28 cellular contexts compared by ENCODE assay signal in genomic region chr3:128400683-128401082, GRCh38.
"Had no signal": no experiment of that assay in that cellular context is flagged by ENCODE, and none has a peak within 500 bp of the region (broad histone marks: within the 10 kb centered on the region; RNA-seq: fewer than 3 reads in every experiment).

No MANE protein-coding gene starts in this region.

- H3K27ac ChIP-seq: gastrocnemius medialis, ovary, skin epidermis, thoracic aorta had no signal

- H3K4me1 Mint-ChIP-seq: activated CD8-positive, alpha-beta memory T cell treated with anti-CD3 and anti-CD28 coated beads, Interleukin-2, amount 10 ng/mL, durations not matched to agents 7 days and 5 days had no signal

- H3K36me3 Mint-ChIP-seq: activated CD8-positive, alpha-beta memory T cell treated with anti-CD3 and anti-CD28 coated beads, Interleukin-2, amount 10 ng/mL, durations not matched to agents 7 days and 5 days; immature natural killer cell; natural killer cell treated with Interleukin-12 subunit alpha and Interleukin-12 subunit beta and Interleukin-15 and Interleukin-18, amount 100 ng/mL, for 72 hours had no signal

- H3K27me3 ChIP-seq: gastrocnemius medialis, ovary had no signal

- DNase-seq: activated CD4-positive, alpha-beta T cell treated with anti-CD3 and anti-CD28 coated beads for 1 hour; activated CD4-positive, alpha-beta T cell treated with anti-CD3 and anti-CD28 coated beads, Interleukin-2, amount 50 U/mL, for 1 hour; activated CD8-positive, alpha-beta memory T cell treated with anti-CD3 and anti-CD28 coated beads, Interleukin-2, amount 10 ng/mL, durations not matched to agents 7 days and 5 days; activated CD8-positive, alpha-beta T cell treated with anti-CD3 and anti-CD28 coated beads, Interleukin-2, amount 10 ng/mL, durations not matched to agents 7 days and 5 days; activated T-cell treated with anti-CD3 and anti-CD28 coated beads, Interleukin-2, amount 50 U/mL, for 48 hours; anterior cingulate cortex; effector CD8-positive, alpha-beta T cell; gastrocnemius medialis; glutamatergic neuron; immature natural killer cell; kidney; left colon; mucosa of descending colon; ovary; stimulated activated CD4-positive, alpha-beta T cell treated with anti-CD3 and anti-CD28 coated beads, Interleukin-12 subunit alpha, Interleukin-12 subunit beta, amount 100 ng/mL, for 4 hours; stimulated activated CD4-positive, alpha-beta T cell treated with anti-CD3 and anti-CD28 coated beads, Interleukin-4, amount 100 ng/mL, for 1 hour; trophoblast cell had no signal

- H3K27ac Mint-ChIP-seq: activated CD8-positive, alpha-beta memory T cell treated with anti-CD3 and anti-CD28 coated beads, Interleukin-2, amount 10 ng/mL, durations not matched to agents 7 days and 5 days; activated naive CD8-positive, alpha-beta T cell; activated T-helper 2 cell treated with anti-CD3 and anti-CD28 coated beads, Interferon-gamma antibody, Interleukin-2, Interleukin-4, amounts not matched to agents 10 μg/mL and 5 μg/mL and 100 μg/mL, durations not matched to agents 14 hours and 24 hours and 36 hours; dendritic cell treated with granulocyte-macrophage colony-stimulating factor and Interleukin-4, amounts not matched to agents 40 ng/mL and 50 ng/mL, for 4 days; immature natural killer cell; natural killer cell treated with Interleukin-12 subunit alpha and Interleukin-12 subunit beta and Interleukin-15 and Interleukin-18, amount 100 ng/mL, for 72 hours; progenitor cell of endocrine pancreas; stimulated activated naive CD8-positive, alpha-beta T cell treated with anti-CD3 and anti-CD28 coated beads, Interleukin-15, Interleukin-2, amounts not matched to agents 100 ng/mL and 50 ng/mL, for 24 hours; T-helper 1 cell treated with Interleukin-12 subunit alpha and Interleukin-12 subunit beta and Interleukin-4 antibody, amounts not matched to agents 30 μg/mL and 1 μg/mL, for 36 hours had no signal

- H3K4me3 ChIP-seq: gastrocnemius medialis, mucosa of descending colon, ovary, skin epidermis, thoracic aorta had no signal

- H3K36me3 ChIP-seq: gastrocnemius medialis, ovary, thoracic aorta had no signal

- H3K4me3 Mint-ChIP-seq: activated CD8-positive, alpha-beta memory T cell treated with anti-CD3 and anti-CD28 coated beads, Interleukin-2, amount 10 ng/mL, durations not matched to agents 7 days and 5 days; activated CD8-positive, alpha-beta T cell treated with anti-CD3 and anti-CD28 coated beads, Interleukin-2, amount 10 ng/mL, durations not matched to agents 7 days and 5 days; activated naive CD8-positive, alpha-beta T cell; central memory CD8-positive, alpha-beta T cell; dendritic cell treated with granulocyte-macrophage colony-stimulating factor and Interleukin-4, amounts not matched to agents 40 ng/mL and 50 ng/mL, for 4 days; immature natural killer cell; natural killer cell treated with Interleukin-12 subunit alpha and Interleukin-12 subunit beta and Interleukin-15 and Interleukin-18, amount 100 ng/mL, for 72 hours; stimulated activated naive CD8-positive, alpha-beta T cell treated with anti-CD3 and anti-CD28 coated beads, Interleukin-15, Interleukin-2, amounts not matched to agents 100 ng/mL and 50 ng/mL, for 24 hours; T-helper 1 cell treated with Interleukin-12 subunit alpha and Interleukin-12 subunit beta and Interleukin-4 antibody, amounts not matched to agents 30 μg/mL and 1 μg/mL, for 36 hours had no signal

- H3K9me3 ChIP-seq: gastrocnemius medialis, mucosa of descending colon, ovary, thoracic aorta had no signal

- ATAC-seq: activated CD8-positive, alpha-beta memory T cell treated with anti-CD3 and anti-CD28 coated beads, Interleukin-2, amount 10 ng/mL, durations not matched to agents 7 days and 5 days; activated CD8-positive, alpha-beta T cell treated with anti-CD3 and anti-CD28 coated beads, Interleukin-2, amount 10 ng/mL, durations not matched to agents 7 days and 5 days; gastrocnemius medialis; left colon; mucosa of descending colon; natural killer cell treated with Interleukin-12 subunit alpha and Interleukin-12 subunit beta and Interleukin-15 and Interleukin-18, amount 100 ng/mL, for 72 hours; sciatic nerve had no signal

- H3K27me3 Mint-ChIP-seq: activated CD8-positive, alpha-beta memory T cell treated with anti-CD3 and anti-CD28 coated beads, Interleukin-2, amount 10 ng/mL, durations not matched to agents 7 days and 5 days; activated naive CD8-positive, alpha-beta T cell; central memory CD8-positive, alpha-beta T cell; dendritic cell treated with granulocyte-macrophage colony-stimulating factor and Interleukin-4, amounts not matched to agents 40 ng/mL and 50 ng/mL, for 4 days; natural killer cell treated with Interleukin-12 subunit alpha and Interleukin-12 subunit beta and Interleukin-15 and Interleukin-18, amount 100 ng/mL, for 72 hours; stimulated activated naive CD8-positive, alpha-beta T cell treated with anti-CD3 and anti-CD28 coated beads, Interleukin-15, Interleukin-2, amounts not matched to agents 100 ng/mL and 50 ng/mL, for 24 hours had no signal

- H3K9me3 Mint-ChIP-seq: activated T-helper 2 cell treated with anti-CD3 and anti-CD28 coated beads, Interferon-gamma antibody, Interleukin-2, Interleukin-4, amounts not matched to agents 10 μg/mL and 5 μg/mL and 100 μg/mL, durations not matched to agents 14 hours and 24 hours and 36 hours; central memory CD8-positive, alpha-beta T cell; dendritic cell treated with granulocyte-macrophage colony-stimulating factor and Interleukin-4, amounts not matched to agents 40 ng/mL and 50 ng/mL, for 4 days; immature natural killer cell; natural killer cell treated with Interleukin-12 subunit alpha and Interleukin-12 subunit beta and Interleukin-15 and Interleukin-18, amount 100 ng/mL, for 72 hours; stimulated activated naive CD8-positive, alpha-beta T cell treated with anti-CD3 and anti-CD28 coated beads, Interleukin-15, Interleukin-2, amounts not matched to agents 100 ng/mL and 50 ng/mL, for 24 hours; T-helper 1 cell treated with Interleukin-12 subunit alpha and Interleukin-12 subunit beta and Interleukin-4 antibody, amounts not matched to agents 30 μg/mL and 1 μg/mL, for 36 hours had no signal
